21 cellular contexts compared by ENCODE assay signal in genomic region chr3:122998206-122998605, GRCh38. TPM values are rescaled to one million over a fixed set of nuclear protein-coding genes. Genes with fewer than 3 reads are reported as not detected.
A peak's percentile ranks its signal among the peaks of the same experiment; 100 is the strongest.
DNase-seq lines count a peak whose midpoint lies in the region; ATAC-seq, FAIRE-seq and TF ChIP-seq lines count a peak whose summit lies in the region.
"Had no signal": no experiment of that assay in that cellular context is flagged by ENCODE, and none has a peak within 500 bp of the region (broad histone marks: within the 10 kb centered on the region; RNA-seq: fewer than 3 reads in every experiment).

No MANE protein-coding gene starts in this region.

- TF ChIP-seq EP300 in K562 (IDR thresholded peaks at IDR 0.05; ENCODE audit: low read length): no peak

- H4K91ac ChIP-seq in neuronal stem cell (ENCODE audit: low read depth, low read length, poor library complexity): no peak overlapping the region

- H3K4me2 ChIP-seq in K562 (ENCODE audit: insufficient read depth, low read length) (no peak overlapping the region), neuronal stem cell (ENCODE audit: insufficient read depth, low read length, poor library complexity, severe bottlenecking) (no peak overlapping the region)

- H4K20me1 ChIP-seq in K562 (replicated peaks; ENCODE audit: control insufficient read depth, insufficient read depth, low read length): peaks cover 6% of the 10 kb centered on the region; the same call in 1 of the 2 replicates

- DNase-seq in K562 (ENCODE audit: extremely low read depth in 1 of 4, low spot score in 3 of 4) (no peak), kidney (peak; percentile 53), neuronal stem cell (ENCODE audit: low spot score) (no peak), coronary artery (ENCODE audit: low spot score) (no peak)
- no peak for DNase-seq in activated T-cell treated with anti-CD3 and anti-CD28 coated beads, Interleukin-2, amount 50 U/mL, for 1 hour
- DNase-seq: CD4-positive, alpha-beta T cell; CD8-positive, alpha-beta memory T cell; DMS 273 treated with DMSO at 0.1 percent for 48 hours; DMS79; GF-D8; GOT3; H7; HCEC 1CT had no signal

- no peaks in the 10 kb centered on the region for H3K9me1 ChIP-seq in K562 (ENCODE audit: control insufficient read depth, insufficient read depth, low read length)

- H3K79me1 ChIP-seq in neuronal stem cell (ENCODE audit: low read depth, low read length): peaks cover 3% of the 10 kb centered on the region

- intact Hi-C loops in K562 (cut with micrococcal nuclease): no loop called here
- intact Hi-C loops in kidney (cut with DNase I): no loop called here

- H3K27me3 ChIP-seq in K562 (ENCODE audit: control insufficient read depth in 2 of 2, insufficient read depth in 2 of 2, low read length in 2 of 2) (peaks cover 12 to 75% of the 10 kb centered on the region in 2 experiments; a peak in 4 of 5 replicates), neuronal stem cell (ENCODE audit: control insufficient read depth in 3 of 3, insufficient read depth in 3 of 3, low read depth in 1 of 3, low read length in 3 of 3) (no peaks in the 10 kb centered on the region)

- H3K27ac ChIP-seq in K562 (ENCODE audit: extremely low read depth, low read depth, low read length): no peak overlapping the region
- no peak overlapping the region for H3K27ac ChIP-seq in kidney (ENCODE audit: low read depth in 2 of 2, low read length in 2 of 2)
- no peak overlapping the region for H3K27ac ChIP-seq in neuronal stem cell (replicated peaks; ENCODE audit: low read length)
- no peak overlapping the region for H3K27ac ChIP-seq in coronary artery

- POLR2A ChIA-PET in K562 (lab: Yijun Ruan, JAX): interaction anchor here (0.7 kb wide), 1 partner anchor 641 kb away, joined by 3 read pairs; no protein-coding TSS in a partner anchor

- no peak overlapping the region for H2BK15ac ChIP-seq in neuronal stem cell (ENCODE audit: low read length)

- H2BK5ac ChIP-seq in neuronal stem cell (ENCODE audit: low read length): no peak overlapping the region

- no peak overlapping the region for H3K23ac ChIP-seq in neuronal stem cell (ENCODE audit: low read depth, low read length, poor library complexity)

- TF ChIP-seq CTCF in K562 (IDR thresholded peaks at IDR 0.05 in 2 of 3, conservative IDR thresholded peaks at IDR 0.05 in 1 of 3; ENCODE audit: insufficient read depth in 2 of 3, low read depth in 1 of 3, low read length in 3 of 3) (no peak), kidney (IDR thresholded peaks at IDR 0.05; ENCODE audit: borderline replicate concordance, extremely low read depth, insufficient read depth) (no peak), coronary artery (IDR thresholded peaks at IDR 0.05) (no peak)

- no peaks in the 10 kb centered on the region; a peak in 2 of 5 replicates for H3K4me1 ChIP-seq in K562 (replicated peaks in 1 of 2; ENCODE audit: control insufficient read depth in 2 of 2, insufficient read depth in 2 of 2, low read length in 2 of 2)
- peaks cover 0 to 2% of the 10 kb centered on the region in 2 donors for H3K4me1 ChIP-seq in kidney (ENCODE audit: control insufficient read depth in 1 of 2, insufficient read depth in 1 of 2, low read depth in 1 of 2, low read length in 2 of 2)
- H3K4me1 ChIP-seq in neuronal stem cell (ENCODE audit: control insufficient read depth in 2 of 2, insufficient read depth in 1 of 2, low read depth in 1 of 2, low read length in 2 of 2): peaks cover 28 to 35% of the 10 kb centered on the region in 2 donors

- no peaks in the 10 kb centered on the region for H3K36me3 ChIP-seq in K562 (ENCODE audit: control insufficient read depth, insufficient read depth, low read length)
- H3K36me3 ChIP-seq in kidney (ENCODE audit: control insufficient read depth in 1 of 2, insufficient read depth in 2 of 2, low read length in 2 of 2): no peaks in the 10 kb centered on the region
- H3K36me3 ChIP-seq in neuronal stem cell (replicated peaks in 1 of 2; ENCODE audit: control insufficient read depth in 2 of 2, insufficient read depth in 2 of 2, low read length in 2 of 2): peaks cover 0 to 97% of the 10 kb centered on the region in 2 donors

- no peak overlapping the region for H3K4ac ChIP-seq in neuronal stem cell (ENCODE audit: low read length)

- no peak overlapping the region for H2BK12ac ChIP-seq in neuronal stem cell (ENCODE audit: low read length)

- no peak overlapping the region for H3K14ac ChIP-seq in neuronal stem cell (ENCODE audit: low read length)

- no peak overlapping the region for H2BK120ac ChIP-seq in neuronal stem cell (ENCODE audit: low read depth, low read length)

- H3K9me3 ChIP-seq in K562 (replicated peaks; ENCODE audit: control insufficient read depth, insufficient read depth, low read depth, low read length) (no peaks in the 10 kb centered on the region), kidney (ENCODE audit: control insufficient read depth in 1 of 2, low read length in 2 of 2) (no peaks in the 10 kb centered on the region), neuronal stem cell (replicated peaks in 1 of 2; ENCODE audit: control insufficient read depth in 2 of 2, insufficient read depth in 1 of 2, low read depth in 1 of 2, low read length in 2 of 2) (no peaks in the 10 kb centered on the region)

- in situ Hi-C loops in K562 (cut with MboI): no loop called here

- no peak overlapping the region for H4K8ac ChIP-seq in neuronal stem cell (ENCODE audit: low read depth, low read length)

- WGBS in K562 (ENCODE audit: insufficient coverage, low coverage, missing lambda C conversion rate): 2% methylated on average over 6 of the region's 7 CpGs
- no CpG with 5 or more reads among the region's 7 CpGs for WGBS in neuronal stem cell (ENCODE audit: extremely low coverage in 2 of 2, insufficient read length in 2 of 2, insufficient replicate concordance in 1 of 2), 2 donors

- H2AFZ ChIP-seq in K562 (ENCODE audit: low read depth, low read length) (no peak overlapping the region), neuronal stem cell (ENCODE audit: low read length) (no peak overlapping the region)

- peak overlapping the region; percentile 26 for H2AK5ac ChIP-seq in neuronal stem cell (ENCODE audit: low read depth, low read length)

- H3K9ac ChIP-seq in K562 (ENCODE audit: insufficient read depth in 1 of 2, low read depth in 2 of 2, low read length in 2 of 2) (no peak overlapping the region), kidney (ENCODE audit: low read length in 2 of 2) (no peak overlapping the region), neuronal stem cell (ENCODE audit: low read depth, low read length, poor library complexity) (no peak overlapping the region)

- H3K79me2 ChIP-seq in K562 (ENCODE audit: control insufficient read depth, insufficient read depth, low read length): no peaks in the 10 kb centered on the region

- no TSS peak for BruUV-seq in K562 (replicated peaks; lab: Mats Ljungman, UMichigan)

- ATAC-seq in K562: no peak
- no peak for ATAC-seq in HG02571 (IDR thresholded peaks at IDR 0.05; ENCODE audit: unreplicated experiment)

- CTCF ChIA-PET in K562 (lab: Yijun Ruan, JAX; ENCODE audit: low intra/inter-chr PET ratio): no interaction called here

- no peak for TF ChIP-seq POLR2A in K562 (conservative IDR thresholded peaks at IDR 0.05)

- peak overlapping the region; percentile 49 for H3K18ac ChIP-seq in neuronal stem cell (ENCODE audit: low read length)

- H3K4me3 ChIP-seq in K562: no peak overlapping the region
- H3K4me3 ChIP-seq in kidney (ENCODE audit: low read length in 2 of 2): no peak overlapping the region
- H3K4me3 ChIP-seq in neuronal stem cell (ENCODE audit: low read length in 2 of 2): no peak overlapping the region
- H3K4me3 ChIP-seq in coronary artery: no peak overlapping the region

- no peak for TF ChIP-seq RAD21 in K562 (CRISPR knock-in tag; conservative IDR thresholded peaks at IDR 0.05 in 1 of 2, IDR thresholded peaks at IDR 0.05 in 1 of 2)

- FAIRE-seq in K562 (lab: Jason Lieb, UNC) (no peak), kidney (lab: Jason Lieb, UNC) (no peak)
- FAIRE-seq: D721Med, GM12891, GM18507 had no signal

TF ChIP-seq in K562, 482 proteins besides CTCF, POLR2A, EP300 and RAD21:
- TF ChIP-seq RB1 (IDR thresholded peaks at IDR 0.05; ENCODE audit: low read depth) (no peak), ESRRA (IDR thresholded peaks at IDR 0.05; ENCODE audit: borderline replicate concordance, low read depth) (peak; percentile 93), CBFA2T3 (IDR thresholded peaks at IDR 0.05) (no peak), NRF1 (conservative IDR thresholded peaks at IDR 0.05 in 1 of 2, IDR thresholded peaks at IDR 0.05 in 1 of 2) (no peak), TCFL5 (CRISPR knock-in tag; conservative IDR thresholded peaks at IDR 0.05) (no peak), MBD2 (IDR thresholded peaks at IDR 0.05; ENCODE audit: borderline replicate concordance, low read depth) (no peak), RBM39 (optimal IDR thresholded peaks at IDR 0.05; ENCODE audit: low read depth, low read length) (no peak), SIRT6 (IDR thresholded peaks at IDR 0.05; ENCODE audit: low read depth, low read length) (no peak), HMG20A (CRISPR knock-in tag; conservative IDR thresholded peaks at IDR 0.05) (no peak)

RNA-seq across cellular contexts. Expression of gene SEMA5B, which starts 29.4 kb away (rescaled TPM):
- not detected in 2 replicates for total RNA-seq in K562 (2011; cell fraction: chromatin; rRNA removed; ENCODE audit: low replicate concordance)
- total RNA-seq in K562 (2011; cell fraction: nucleolus; rRNA removed): not detected in 2 replicates
- total RNA-seq in K562 (2011; cell fraction: nucleoplasm; rRNA removed): not detected in 2 replicates
- not detected in 2 replicates for total RNA-seq in K562 (2014; rRNA removed)
- total RNA-seq in K562 (2014; rRNA removed; fragmentation: Illumina TruSeq; extraction: Trizol): not detected in 2 replicates
- total RNA-seq in K562 (2015; rRNA removed; fragmentation: Illumina TruSeq; extraction: Trizol): not detected in 2 replicates
- not detected in 2 replicates for total RNA-seq in K562 (2021)
- polyA plus RNA-seq in K562 (2011; rRNA removed): not detected in 2 replicates
- polyA plus RNA-seq in K562 (2011; cell fraction: cytosol; rRNA removed): not detected in 2 replicates
- polyA plus RNA-seq in K562 (2011; cell fraction: nucleus; rRNA removed): not detected in 2 replicates
- 0.03 TPM in 1 of 2 replicates, not detected in the other for polyA plus RNA-seq in K562 (2012)
- polyA plus RNA-seq in K562 (2014; fragmentation: Illumina TruSeq; extraction: Trizol): not detected in 2 replicates
- not detected for polyA plus RNA-seq in K562 (2014; fragmentation: Nextera tagmentation; extraction: Ambion mirVana)
- not detected in 2 replicates for polyA plus RNA-seq in K562 (2014; rRNA removed)
- polyA minus RNA-seq in K562 (2011; rRNA and poly(A)+ RNA removed): not detected in 2 replicates
- polyA minus RNA-seq in K562 (2011; cell fraction: cytosol; rRNA and poly(A)+ RNA removed): not detected in 2 replicates
- polyA minus RNA-seq in K562 (2011; cell fraction: nucleus; rRNA and poly(A)+ RNA removed): not detected in 2 replicates
- total RNA-seq in kidney: 8.4 TPM
- polyA plus RNA-seq in kidney (ENCODE audit: insufficient read depth, low read depth, low replicate concordance): 6.6 TPM
- polyA plus RNA-seq in neuronal stem cell (2013, experiment 1 of 2): 19.4 TPM
- polyA plus RNA-seq in neuronal stem cell (2013, experiment 2 of 2): 18.9 TPM
- total RNA-seq: A172; CD8-positive, alpha-beta memory T cell; Daoy had no signal
- polyA plus RNA-seq: BJ; CD14-positive monocyte; CD8-positive, alpha-beta memory T cell had no signal
